17 cellular contexts compared by ENCODE assay signal in genomic region chr1:247294282-247294681, GRCh38. TPM values are rescaled to one million over a fixed set of nuclear protein-coding genes. Genes with fewer than 3 reads are reported as not detected.
DNase-seq lines count a peak whose midpoint lies in the region; ATAC-seq and TF ChIP-seq lines count a peak whose summit lies in the region.
"Had no signal": no experiment of that assay in that cellular context is flagged by ENCODE, and none has a peak within 500 bp of the region (broad histone marks: within the 10 kb centered on the region; RNA-seq: fewer than 3 reads in every experiment).

No MANE protein-coding gene starts in this region.

- H3K9me3 ChIP-seq in HUES6 (ENCODE audit: control insufficient read depth, insufficient read depth, low read depth, low read length), result no peaks in the 10 kb centered on the region
- H3K9me3 ChIP-seq: BE2C, spleen had no signal

- peak; percentile 63 for DNase-seq in AG09309 (ENCODE audit: low read depth)
- DNase-seq in chondrocyte (ENCODE audit: low spot score), result no peak
- peak; percentile 56 for DNase-seq in kidney tubule cell (ENCODE audit: low spot score)
- no peak for DNase-seq in NCI-H2227 treated with DMSO at 0.1 percent for 48 hours (lab: John Stamatoyannopoulos, UW)
- no peak for DNase-seq in OCI-M1 (lab: John Stamatoyannopoulos, UW)
- no peak for DNase-seq in HEK293T (ENCODE audit: extremely low spot score)
- DNase-seq: BE2C, cortex of kidney, DMS53, NCI-H146, NCI-H510A treated with DMSO at 0.1 percent for 48 hours, spleen had no signal

- H3K36me3 Mint-ChIP-seq in chondrocyte (ENCODE audit: low read depth), result peaks cover 4% of the 10 kb centered on the region

- peaks cover 24% of the 10 kb centered on the region for H3K4me1 Mint-ChIP-seq in chondrocyte (ENCODE audit: low read depth)
- H3K4me1 Mint-ChIP-seq: activated naive CD4-positive, alpha-beta T cell treated with anti-CD3 and anti-CD28 coated beads, Interleukin-2, amount 50 U/mL, for 24 hours had no signal

- TF ChIP-seq CTCF in AG09309 (IDR thresholded peaks at IDR 0.05; ENCODE audit: control insufficient read depth, insufficient read depth, low read depth, low read length, missing control alignments) (no peak), chondrocyte (IDR thresholded peaks at IDR 0.05) (no peak)

- H3K27me3 Mint-ChIP-seq in chondrocyte (ENCODE audit: low read depth), result no peaks in the 10 kb centered on the region
- H3K27me3 Mint-ChIP-seq: activated naive CD4-positive, alpha-beta T cell treated with anti-CD3 and anti-CD28 coated beads, Interleukin-2, amount 50 U/mL, for 24 hours had no signal

- H3K4me3 Mint-ChIP-seq in chondrocyte (ENCODE audit: unreplicated experiment), result no peak overlapping the region
- H3K4me3 Mint-ChIP-seq: activated naive CD4-positive, alpha-beta T cell treated with anti-CD3 and anti-CD28 coated beads, Interleukin-2, amount 50 U/mL, for 24 hours had no signal

- CTCF ChIA-PET in HEK293T (lab: Yijun Ruan, JAX), result no interaction called here

- no peaks in the 10 kb centered on the region for H3K27me3 ChIP-seq in HUES6 (ENCODE audit: control insufficient read depth, insufficient read depth, low read length)
- H3K27me3 ChIP-seq: BE2C, spleen had no signal

- H3K27ac Mint-ChIP-seq in chondrocyte (ENCODE audit: unreplicated experiment), result peak overlapping the region; percentile 2
- H3K27ac Mint-ChIP-seq: activated naive CD4-positive, alpha-beta T cell treated with anti-CD3 and anti-CD28 coated beads, Interleukin-2, amount 50 U/mL, for 24 hours had no signal

- H3K9me3 Mint-ChIP-seq in chondrocyte (ENCODE audit: low read depth), result peaks cover under 1% of the 10 kb centered on the region
- H3K9me3 Mint-ChIP-seq: activated naive CD4-positive, alpha-beta T cell treated with anti-CD3 and anti-CD28 coated beads, Interleukin-2, amount 50 U/mL, for 24 hours had no signal

- H3K9ac ChIP-seq in HUES6 (ENCODE audit: low read length), result peak overlapping the region; percentile 51

- peaks cover 9% of the 10 kb centered on the region for H3K36me3 ChIP-seq in HUES6 (ENCODE audit: control insufficient read depth, insufficient read depth, low read length)
- H3K36me3 ChIP-seq: BE2C had no signal

- H3K4me3 ChIP-seq in AG09309 (ENCODE audit: control insufficient read depth, low read depth, low read length) (no peak overlapping the region), HUES6 (ENCODE audit: low read depth, low read length) (peak overlapping the region; percentile 12; the same call in 1 of the 2 replicates)
- H3K4me3 ChIP-seq: spleen had no signal

- peaks cover 79% of the 10 kb centered on the region for H3K4me1 ChIP-seq in HUES6 (ENCODE audit: control insufficient read depth, insufficient read depth, low read length)
- H3K4me1 ChIP-seq: BE2C, spleen had no signal

- H3K27ac ChIP-seq in HUES6 (ENCODE audit: low read depth, low read length), result peak overlapping the region; percentile 69; the same call in 1 of the 2 replicates
- H3K27ac ChIP-seq: spleen had no signal

- ATAC-seq in HG03039 (IDR thresholded peaks at IDR 0.05; ENCODE audit: unreplicated experiment), result no peak

- POLR2A ChIA-PET in HEK293T (lab: Yijun Ruan, JAX), result no interaction called here

TF ChIP-seq in HEK293T, 16 proteins besides CTCF, POLR2A, EP300 and RAD21:
- TF ChIP-seq FOXM1 (IDR thresholded peaks at IDR 0.05; ENCODE audit: borderline replicate concordance) (no peak), FOXK2 (IDR thresholded peaks at IDR 0.05) (no peak), FOXA1 (IDR thresholded peaks at IDR 0.05) (no peak), NFRKB (IDR thresholded peaks at IDR 0.05) (no peak), ELF4 (IDR thresholded peaks at IDR 0.05) (no peak), ARNT (IDR thresholded peaks at IDR 0.05) (no peak), PKNOX1 (IDR thresholded peaks at IDR 0.05) (no peak), TARDBP (IDR thresholded peaks at IDR 0.05) (no peak), ZNF384 (IDR thresholded peaks at IDR 0.05) (no peak), HDGF (IDR thresholded peaks at IDR 0.05; ENCODE audit: borderline replicate concordance) (no peak), SP1 (IDR thresholded peaks at IDR 0.05) (no peak)
TF ChIP-seq in HEK293T: peak in this region for 0.

RNA-seq across cellular contexts. Expression of gene ZNF496, which starts 37.4 kb away (rescaled TPM):
- total RNA-seq in chondrocyte, result 25.0 to 30.0 TPM (median 27.9 TPM) in 3 replicates

RNA-seq across cellular contexts. Expression of gene VN1R5, which starts 38.4 kb away (rescaled TPM):
- not detected in 3 replicates for total RNA-seq in chondrocyte
- total RNA-seq: frontal cortex, omental fat pad, spleen had no signal

Comparison
In these comparisons a context has a peak if more than half of its experiments do, and no peak if none do; other contexts are left out.
1. DNase-seq: peak in AG09309 (single experiment) and kidney tubule cell (single experiment); none in chondrocyte (single experiment), NCI-H2227 treated with DMSO at 0.1 percent for 48 hours (single experiment), OCI-M1 (single experiment) and HEK293T (single experiment).